Comparison of ENCODE assay signal across 8 cellular contexts in genomic region chr1:167935252-167936067, GRCh38. TPM values are rescaled to one million over a fixed set of nuclear protein-coding genes. Genes with fewer than 3 reads are reported as not detected.
DNase-seq lines count a peak whose midpoint lies in the region; ATAC-seq and TF ChIP-seq lines count a peak whose summit lies in the region.

No MANE protein-coding gene starts in this region.

- no peaks in the 10 kb centered on the region for H3K27me3 Mint-ChIP-seq in progenitor cell of endocrine pancreas

- H3K27me3 ChIP-seq in Peyer's patch (no peaks in the 10 kb centered on the region), heart left ventricle (no peaks in the 10 kb centered on the region)

- peak overlapping the region; percentile 98 for H3K4me3 Mint-ChIP-seq in progenitor cell of endocrine pancreas (ENCODE audit: low read depth)

- H3K4me1 ChIP-seq in Peyer's patch, result peaks cover 0 to 26% (median 0%) of the 10 kb centered on the region in 4 donors
- peaks cover 0 to 51% (median 38%) of the 10 kb centered on the region in 12 donors for H3K4me1 ChIP-seq in heart left ventricle

- ATAC-seq in GM21367 (IDR thresholded peaks at IDR 0.05; ENCODE audit: unreplicated experiment) (peak; percentile 6), heart left ventricle (peak in 3 of 4 donors; percentile 3 to 19 (median 6))

- TF ChIP-seq CTCF in Peyer's patch (IDR thresholded peaks at IDR 0.05) (no peak), heart left ventricle (IDR thresholded peaks at IDR 0.05) (peak in 1 of 12 donors; percentile 4), progenitor cell of endocrine pancreas (IDR thresholded peaks at IDR 0.05; ENCODE audit: unreplicated experiment) (peak; percentile 4)

- peak overlapping the region; percentile 89 to 98 (median 96) for H3K27ac ChIP-seq in Peyer's patch
- peak overlapping the region; percentile 93 to 99 (median 96) for H3K27ac ChIP-seq in heart left ventricle

- no peaks in the 10 kb centered on the region for H3K36me3 Mint-ChIP-seq in progenitor cell of endocrine pancreas (ENCODE audit: insufficient read depth)

- H3K9me3 Mint-ChIP-seq in progenitor cell of endocrine pancreas (ENCODE audit: low read depth), result no peaks in the 10 kb centered on the region

- H3K4me3 ChIP-seq in Peyer's patch, result peak overlapping the region; percentile 64 to 86 (median 84)
- peak overlapping the region; percentile 72 to 97 (median 82) for H3K4me3 ChIP-seq in heart left ventricle

- peak; percentile 81 to 83 for TF ChIP-seq POLR2A in Peyer's patch (IDR thresholded peaks at IDR 0.05)
- TF ChIP-seq POLR2A in heart left ventricle (IDR thresholded peaks at IDR 0.05), result peak in 1 of 2 donors; percentile 74

- WGBS in heart left ventricle, 4 donors, result 0 to 1% (median 0%) methylated on average over 27 to 45 of the region's 45 CpGs

- peak; percentile 56 for DNase-seq in DMS79 treated with DMSO at 0.1 percent for 48 hours (lab: John Stamatoyannopoulos, UW)
- peak; percentile 40 for DNase-seq in HK-2 (ENCODE audit: unreplicated experiment)
- peak in 2 of 3 donors; percentile 60 to 65 for DNase-seq in Peyer's patch
- peak; percentile 25 for DNase-seq in activated naive CD4-positive, alpha-beta T cell treated with anti-CD3 and anti-CD28 coated beads, Interleukin-2, amount 50 U/mL, for 16 hours
- DNase-seq in heart left ventricle, result peak in 4 of 5 donors; percentile 17 to 42 (median 30)
- DNase-seq in progenitor cell of endocrine pancreas (ENCODE audit: low spot score, unreplicated experiment), result no peak
- no peak for DNase-seq in NCI-H2029 (lab: John Stamatoyannopoulos, UW)

- no peaks in the 10 kb centered on the region for H3K36me3 ChIP-seq in Peyer's patch
- no peaks in the 10 kb centered on the region for H3K36me3 ChIP-seq in heart left ventricle

- no peaks in the 10 kb centered on the region for H3K9me3 ChIP-seq in Peyer's patch
- H3K9me3 ChIP-seq in heart left ventricle, result no peaks in the 10 kb centered on the region

- peak overlapping the region; percentile 100 for H3K27ac Mint-ChIP-seq in progenitor cell of endocrine pancreas

- H3K4me1 Mint-ChIP-seq in progenitor cell of endocrine pancreas (ENCODE audit: low read depth), result peaks cover 27% of the 10 kb centered on the region

- intact Hi-C loops in heart left ventricle (cut with DNase I), result loop anchor here (5.0 to 10.0 kb wide), 10 partner anchors 62 to 713 kb away; partner anchors contain the start of genes MPZL1 (in 5 of the 10), POU2F1 (in 1 of the 10) and TIPRL (in 1 of the 10)

RNA-seq across cellular contexts. Expression of gene DCAF6, which starts 1.0 kb away (rescaled TPM):
- total RNA-seq in Peyer's patch (100 to 1,000 TPM; 106 to 139 (median 114) TPM), heart left ventricle (100 to 1,000 TPM; 145 to 245 (median 180) TPM), progenitor cell of endocrine pancreas (42.7 and 45.7 TPM in 2 replicates)
- polyA plus RNA-seq in heart left ventricle, result 100 to 1,000 TPM in 1 of 2 donors, 10 to 100 TPM in 1; 66.9 to 109 TPM

RNA-seq across cellular contexts. Expression of gene MPC2, which starts 1.4 kb away (rescaled TPM):
- 10 to 100 TPM; 31.6 to 93.9 (median 61.6) TPM for total RNA-seq in Peyer's patch
- total RNA-seq in heart left ventricle, result 100 to 1,000 TPM in 8 of 9 donors, 10 to 100 TPM in 1; 69.5 to 260 (median 214) TPM
- 100 to 1,000 TPM; 163 to 206 TPM for polyA plus RNA-seq in heart left ventricle
- total RNA-seq in progenitor cell of endocrine pancreas, result 81.3 and 90.2 TPM in 2 replicates

RNA-seq across cellular contexts. Expression of gene ADCY10, which starts 21.5 kb away (rescaled TPM):
- total RNA-seq in Peyer's patch (1 to 10 TPM in 3 of 4 donors, not detected in 1; 1.2 to 4.9 (median 2.4) TPM), heart left ventricle (under 1 TPM in 8 of 9 donors, not detected in 1; 0.07 to 0.83 (median 0.48) TPM), progenitor cell of endocrine pancreas (0.55 and 0.60 TPM in 2 replicates)
- under 1 TPM; 0.19 to 0.25 TPM for polyA plus RNA-seq in heart left ventricle

Comparison
In these comparisons a context has a peak if more than half of its experiments do, and no peak if none do; other contexts are left out.
1. DNase-seq: peak in DMS79 treated with DMSO at 0.1 percent for 48 hours (single experiment), HK-2 (single experiment), Peyer's patch (2 of 3), activated naive CD4-positive, alpha-beta T cell treated with anti-CD3 and anti-CD28 coated beads, Interleukin-2, amount 50 U/mL, for 16 hours (single experiment) and heart left ventricle (4 of 5); none in progenitor cell of endocrine pancreas (single experiment) and NCI-H2029 (single experiment).